ENCODE assay signal across 28 cellular contexts in genomic region chrX:130652824-130653578, GRCh38.
"Had no signal": no experiment of that assay in that cellular context is flagged by ENCODE, and none has a peak within 500 bp of the region (broad histone marks: within the 10 kb centered on the region; RNA-seq: fewer than 3 reads in every experiment).

No MANE protein-coding gene starts in this region.

- H3K36me3 ChIP-seq: neutrophil, pancreas, prostate gland, suprapubic skin, transverse colon, upper lobe of right lung, uterus had no signal

- H3K27ac ChIP-seq: neutrophil, pancreas, prostate gland, skin epidermis, spleen, suprapubic skin, testis, tibial artery, transverse colon, upper lobe of right lung, uterus had no signal

- H3K4me2 ChIP-seq: smooth muscle cell had no signal

- ATAC-seq: naive thymus-derived CD8-positive, alpha-beta T cell; natural killer cell treated with Interleukin-12 subunit alpha and Interleukin-12 subunit beta and Interleukin-15 and Interleukin-18, amount 100 ng/mL, for 72 hours; pancreas; right cardiac atrium; sciatic nerve; stimulated activated memory B cell treated with anti-CD40 and anti-IgM and Interleukin-4, amounts not matched to agents 10 μg/mL and 1 μg/mL and 100 μg/mL, for 72 hours; stimulated activated naive CD8-positive, alpha-beta T cell treated with anti-CD3 and anti-CD28 coated beads, Interleukin-15, amount 100 ng/mL, for 72 hours; stimulated activated naive CD8-positive, alpha-beta T cell treated with anti-CD3 and anti-CD28 coated beads, Interleukin-15, Interleukin-2, amounts not matched to agents 100 U/mL and 50 U/mL, for 24 hours; upper lobe of right lung had no signal

- H3K4me1 ChIP-seq: pancreas, prostate gland, spleen, suprapubic skin, testis, tibial artery, transverse colon, upper lobe of right lung, uterus had no signal

- H3K27me3 ChIP-seq: neutrophil, pancreas, spleen, suprapubic skin, testis, tibial artery, transverse colon, upper lobe of right lung, uterus had no signal

- DNase-seq: naive thymus-derived CD8-positive, alpha-beta T cell; nephron progenitor cell; nucleus accumbens; pancreas; right cardiac atrium; spleen; stimulated activated CD4-positive, alpha-beta T cell treated with anti-CD3 and anti-CD28 coated beads, Interleukin-12 subunit alpha, Interleukin-12 subunit beta, amount 100 ng/mL, for 4 hours; stimulated activated CD4-positive, alpha-beta T cell treated with anti-CD3 and anti-CD28 coated beads, Interleukin-1b, Interleukin-23, amount 100 ng/mL, for 48 hours; stimulated activated CD4-positive, alpha-beta T cell treated with anti-CD3 and anti-CD28 coated beads, Interleukin-4, amount 100 ng/mL, for 1 hour; stimulated activated CD4-positive, alpha-beta T cell treated with anti-CD3 and anti-CD28 coated beads, Interleukin-4, amount 100 ng/mL, for 4 hours; stimulated activated CD8-positive, alpha-beta memory T cell treated with anti-CD3 and anti-CD28 coated beads, Interleukin-4, amount 100 ng/mL, for 48 hours; stimulated activated naive CD4-positive, alpha-beta T cell; stimulated activated naive CD8-positive, alpha-beta T cell treated with anti-CD3 and anti-CD28 coated beads, Interleukin-15, amount 100 ng/mL, for 72 hours; stimulated activated naive CD8-positive, alpha-beta T cell treated with anti-CD3 and anti-CD28 coated beads, Interleukin-15, Interleukin-2, amounts not matched to agents 100 U/mL and 50 U/mL, for 24 hours; substantia nigra; testis; tibial artery; transverse colon; upper lobe of right lung; uterus had no signal

- FAIRE-seq: pancreas had no signal

- H3K9me3 ChIP-seq: neutrophil, pancreas, prostate gland, suprapubic skin, testis, transverse colon, upper lobe of right lung had no signal

- H3K4me3 ChIP-seq: pancreas, prostate gland, skin epidermis, smooth muscle cell, spleen, suprapubic skin, testis, tibial artery, transverse colon, upper lobe of right lung, uterus had no signal
